In the genomic region with DNA sequence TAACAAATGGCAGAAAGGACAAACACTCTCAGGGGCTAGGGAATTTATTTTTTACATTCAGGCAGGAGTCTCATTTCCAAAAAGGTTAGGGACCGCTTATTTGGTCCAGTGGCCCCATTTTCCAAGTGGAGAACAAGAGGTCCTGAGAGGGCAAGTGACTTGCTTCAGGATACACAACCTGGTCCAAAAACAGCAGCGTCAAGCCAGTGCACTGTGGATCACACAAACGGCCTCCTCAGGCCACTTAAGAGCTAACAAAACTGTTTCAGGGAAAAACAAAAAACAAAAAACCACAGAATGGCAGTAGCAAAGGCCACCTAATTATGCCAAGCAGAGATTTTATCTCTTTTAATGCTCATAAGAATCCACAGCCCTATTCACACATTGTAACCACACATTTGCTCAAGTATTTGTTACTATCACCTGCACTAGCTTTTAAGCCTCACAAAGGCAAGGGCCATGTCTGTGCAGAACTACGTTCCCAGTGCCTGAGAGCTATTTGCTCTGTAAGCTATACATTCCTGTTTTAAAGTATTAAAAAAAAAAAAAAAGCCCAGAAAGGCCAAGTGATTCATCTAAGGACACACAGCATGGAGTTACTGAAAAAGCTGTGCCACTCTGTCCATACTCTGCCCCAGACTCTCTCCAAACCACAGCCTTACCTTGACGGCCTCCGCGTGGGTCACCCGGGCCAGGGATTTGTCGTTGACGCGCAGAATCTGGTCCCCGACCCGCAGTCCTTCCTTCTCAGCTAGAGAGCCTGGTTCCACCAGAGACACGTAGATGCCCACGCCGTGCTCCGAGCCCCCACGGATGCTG, we compare ENCODE assay signal across 8 cellular contexts. TPM values are rescaled to one million over a fixed set of nuclear protein-coding genes. Genes with fewer than 3 reads are reported as not detected.
A peak's percentile ranks its signal among the peaks of the same experiment; 100 is the strongest.
DNase-seq lines count a peak whose midpoint lies in the region; ATAC-seq and TF ChIP-seq lines count a peak whose summit lies in the region.

No MANE protein-coding gene starts in this region.

- H3K9me2 ChIP-seq in OCI-LY7 (ENCODE audit: insufficient read depth, low read length), result no peaks in the 10 kb centered on the region

- peak overlapping the region; percentile 55 for H3K4me2 ChIP-seq in OCI-LY7 (ENCODE audit: low read length)

- H3K79me2 ChIP-seq in OCI-LY7 (ENCODE audit: insufficient read depth, low read depth, low read length), result no peaks in the 10 kb centered on the region

- 78% methylated on average over 11 to 18 of the region's 18 CpGs for WGBS in endodermal cell (ENCODE audit: insufficient coverage in 1 of 2, insufficient read length in 1 of 2), 2 experiments
- WGBS in prostate gland, result 55% methylated on average over 18 of the region's 18 CpGs

- H3K36me3 Mint-ChIP-seq in endodermal cell (ENCODE audit: low read depth), result no peaks in the 10 kb centered on the region

- peak overlapping the region; percentile 75 for H3K4me3 Mint-ChIP-seq in endodermal cell

- no TSS peak for BruUV-seq in OCI-LY7 (replicated peaks; lab: Mats Ljungman, UMichigan)

- no peak for TF ChIP-seq POLR2A in prostate gland (IDR thresholded peaks at IDR 0.05)

- H3K27ac Mint-ChIP-seq in endodermal cell, result no peak overlapping the region

- CTCF ChIA-PET in OCI-LY7 (lab: Charles Lee; ENCODE audit: unreplicated experiment), result interaction anchor here (0.6 kb wide), 1 partner anchor 178 kb away, joined by 3 read pairs; the partner anchor contains the start of gene TEX48

- H3K27ac ChIP-seq in OCI-LY7 (ENCODE audit: low read depth, low read length, poor library complexity, severe bottlenecking) (no peak overlapping the region), endodermal cell (ENCODE audit: low read depth, low read length) (no peak overlapping the region), prostate gland (peak overlapping the region; percentile 75 to 83)

- peaks cover 43% of the 10 kb centered on the region for H3K4me1 Mint-ChIP-seq in endodermal cell

- peaks cover 31% of the 10 kb centered on the region for H3K4me1 ChIP-seq in OCI-LY7 (ENCODE audit: insufficient read depth, low read length, poor library complexity, severe bottlenecking)
- peaks cover 13% of the 10 kb centered on the region for H3K4me1 ChIP-seq in endodermal cell (ENCODE audit: control insufficient read depth, insufficient read depth, low read length)
- peaks cover 13% of the 10 kb centered on the region for H3K4me1 ChIP-seq in prostate gland (replicated peaks)

- no peak overlapping the region; the same call in 1 of the 2 replicates for H2AFZ ChIP-seq in OCI-LY7 (ENCODE audit: low read length)

- no peak for TF ChIP-seq CTCF in OCI-LY7 (conservative IDR thresholded peaks at IDR 0.05; ENCODE audit: low read length)
- no peak for TF ChIP-seq CTCF in endodermal cell (conservative IDR thresholded peaks at IDR 0.05)
- TF ChIP-seq CTCF in prostate gland (IDR thresholded peaks at IDR 0.05), result no peak

- H4K20me1 ChIP-seq in OCI-LY7 (ENCODE audit: insufficient read depth, low read length), result no peaks in the 10 kb centered on the region

- H3K9me3 ChIP-seq in OCI-LY7 (ENCODE audit: low read length), result no peaks in the 10 kb centered on the region
- no peaks in the 10 kb centered on the region for H3K9me3 ChIP-seq in endodermal cell (ENCODE audit: control insufficient read depth, low read length)
- no peaks in the 10 kb centered on the region for H3K9me3 ChIP-seq in prostate gland

- H3K9me3 Mint-ChIP-seq in endodermal cell, result no peaks in the 10 kb centered on the region

- H3K27me3 ChIP-seq in endodermal cell (ENCODE audit: control insufficient read depth, insufficient read depth, low read length, poor library complexity, severe bottlenecking), result peaks cover 5% of the 10 kb centered on the region
- no peaks in the 10 kb centered on the region for H3K27me3 ChIP-seq in prostate gland (replicated peaks; ENCODE audit: insufficient read depth)

- DNase-seq in DMS153 treated with DMSO at 0.1 percent for 48 hours (lab: John Stamatoyannopoulos, UW; ENCODE audit: unreplicated experiment) (peak; percentile 12), OCI-LY7 (ENCODE audit: low spot score) (no peak), endodermal cell (no peak), prostate gland (ENCODE audit: low spot score) (no peak)

- H3K9ac ChIP-seq in endodermal cell (ENCODE audit: extremely low read depth, low read length, poor library complexity, severe bottlenecking), result no peak overlapping the region

- intact Hi-C loops in OCI-LY7 (cut with micrococcal nuclease; ENCODE audit: unreplicated experiment), result no loop called here
- intact Hi-C loops in prostate gland (cut with DNase I), result no loop called here

- ATAC-seq in HG03196 (IDR thresholded peaks at IDR 0.05; ENCODE audit: unreplicated experiment) (no peak), GM18907 (IDR thresholded peaks at IDR 0.05; ENCODE audit: unreplicated experiment) (no peak), HG03039 (IDR thresholded peaks at IDR 0.05; ENCODE audit: unreplicated experiment) (no peak), GM19397 (IDR thresholded peaks at IDR 0.05; ENCODE audit: unreplicated experiment) (no peak)

- H3K4me3 ChIP-seq in OCI-LY7 (ENCODE audit: low read depth, low read length, poor library complexity, severe bottlenecking) (peak overlapping the region; percentile 4), endodermal cell (ENCODE audit: low read length) (peak overlapping the region; percentile 89), prostate gland (peak overlapping the region; percentile 56 to 61)

- POLR2A ChIA-PET in OCI-LY7 (lab: Charles Lee), result no interaction called here

- H3K36me3 ChIP-seq in OCI-LY7 (ENCODE audit: insufficient read depth, low read length), result no peaks in the 10 kb centered on the region
- H3K36me3 ChIP-seq in endodermal cell (ENCODE audit: control insufficient read depth, insufficient read depth, low read length), result no peaks in the 10 kb centered on the region
- no peaks in the 10 kb centered on the region for H3K36me3 ChIP-seq in prostate gland

- H3K27me3 Mint-ChIP-seq in endodermal cell (ENCODE audit: insufficient read depth), result peaks cover 18% of the 10 kb centered on the region

RNA-seq across cellular contexts. Expression of gene WHRN, which starts 1.5 kb away (rescaled TPM):
- total RNA-seq in OCI-LY7 (2014; rRNA removed; shearing (Covaris generic)), result 0.19 TPM in 1 of 2 replicates, not detected in the other
- total RNA-seq in OCI-LY7 (2022), result 2.1 TPM in 2 replicates
- total RNA-seq in endodermal cell, result 10 to 100 TPM in 1 of 2 donors, 1 to 10 TPM in 1; 7.0 to 12.8 TPM
- 17.9 TPM for polyA plus RNA-seq in endodermal cell (2013, experiment 1 of 2)
- polyA plus RNA-seq in endodermal cell (2013, experiment 2 of 2), result 16.1 TPM
- total RNA-seq in prostate gland, result 100 to 1,000 TPM in 1 of 2 donors, 10 to 100 TPM in 1; 13.8 to 102 TPM

Comparison
In these comparisons a context has a peak if more than half of its experiments do, and no peak if none do; other contexts are left out.
1. H3K27ac ChIP-seq: peak in prostate gland (2 of 2); none in OCI-LY7 (single experiment) and endodermal cell (single experiment).
2. H3K4me3 ChIP-seq: peak in every context shown above with its lines; median percentile 89 in endodermal cell; 58 in prostate gland; 4 in OCI-LY7.